In the genomic region with DNA sequence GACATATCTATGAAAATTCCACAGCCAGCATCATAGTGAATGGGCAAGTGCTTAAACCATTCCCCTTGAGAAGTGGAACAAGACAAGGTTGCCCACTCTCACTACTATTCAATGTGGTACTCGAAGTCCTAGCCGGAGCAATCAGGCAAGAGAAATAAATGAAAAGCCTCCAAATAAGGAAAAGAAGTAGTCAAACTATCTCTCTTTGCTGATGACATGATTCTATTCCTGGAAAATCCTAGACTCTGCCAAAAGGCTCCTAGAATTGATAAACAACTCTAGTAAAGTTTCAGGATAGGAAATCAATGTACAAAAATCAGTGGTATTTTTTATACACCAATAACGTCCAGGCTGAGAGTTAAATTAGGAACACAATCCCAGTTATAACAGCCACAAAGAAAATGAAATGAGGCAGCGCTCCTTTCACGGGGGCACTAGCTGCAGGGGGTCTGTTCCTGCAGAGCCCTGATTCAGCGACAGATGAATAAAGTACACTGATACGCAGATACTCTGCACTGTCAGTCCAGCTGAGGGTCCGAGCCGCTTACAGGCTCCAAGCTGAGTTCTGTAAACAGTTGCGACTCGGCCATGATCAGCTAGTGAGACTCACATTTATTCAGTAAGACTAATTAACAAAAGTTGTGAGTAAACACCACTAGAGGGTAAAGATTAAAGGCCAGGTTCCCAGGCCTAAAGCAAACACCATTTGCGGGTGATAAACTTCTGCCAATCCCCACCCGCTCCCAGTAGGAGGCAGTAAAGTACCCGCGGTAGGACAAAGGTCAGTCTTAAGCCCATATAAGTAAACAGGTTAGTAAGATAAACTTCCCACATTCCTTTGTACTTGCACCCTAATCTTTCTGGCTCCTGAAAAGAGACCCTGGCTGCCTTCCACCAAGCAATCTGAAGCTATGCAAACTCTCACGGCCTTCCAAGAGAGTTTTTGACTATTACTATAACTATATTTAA, we compare ENCODE assay signal across 1 cellular context.
A peak's percentile ranks its signal among the peaks of the same experiment; 100 is the strongest.
TF ChIP-seq lines count a peak whose summit lies in the region.

No MANE protein-coding gene starts in this region.

TF ChIP-seq in HepG2, 621 proteins besides CTCF, POLR2A, EP300 and RAD21 (continued from another document):
- TF ChIP-seq, protein P1, sequence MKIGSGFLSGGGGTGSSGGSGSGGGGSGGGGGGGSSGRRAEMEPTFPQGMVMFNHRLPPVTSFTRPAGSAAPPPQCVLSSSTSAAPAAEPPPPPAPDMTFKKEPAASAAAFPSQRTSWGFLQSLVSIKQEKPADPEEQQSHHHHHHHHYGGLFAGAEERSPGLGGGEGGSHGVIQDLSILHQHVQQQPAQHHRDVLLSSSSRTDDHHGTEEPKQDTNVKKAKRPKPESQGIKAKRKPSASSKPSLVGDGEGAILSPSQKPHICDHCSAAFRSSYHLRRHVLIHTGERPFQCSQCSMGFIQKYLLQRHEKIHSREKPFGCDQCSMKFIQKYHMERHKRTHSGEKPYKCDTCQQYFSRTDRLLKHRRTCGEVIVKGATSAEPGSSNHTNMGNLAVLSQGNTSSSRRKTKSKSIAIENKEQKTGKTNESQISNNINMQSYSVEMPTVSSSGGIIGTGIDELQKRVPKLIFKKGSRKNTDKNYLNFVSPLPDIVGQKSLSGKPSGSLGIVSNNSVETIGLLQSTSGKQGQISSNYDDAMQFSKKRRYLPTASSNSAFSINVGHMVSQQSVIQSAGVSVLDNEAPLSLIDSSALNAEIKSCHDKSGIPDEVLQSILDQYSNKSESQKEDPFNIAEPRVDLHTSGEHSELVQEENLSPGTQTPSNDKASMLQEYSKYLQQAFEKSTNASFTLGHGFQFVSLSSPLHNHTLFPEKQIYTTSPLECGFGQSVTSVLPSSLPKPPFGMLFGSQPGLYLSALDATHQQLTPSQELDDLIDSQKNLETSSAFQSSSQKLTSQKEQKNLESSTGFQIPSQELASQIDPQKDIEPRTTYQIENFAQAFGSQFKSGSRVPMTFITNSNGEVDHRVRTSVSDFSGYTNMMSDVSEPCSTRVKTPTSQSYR (CRISPR knock-in tag; IDR thresholded peaks at IDR 0.05; ENCODE audit: borderline replicate concordance) = no peak
- peak; percentile 92 for TF ChIP-seq HNF4A (CRISPR knock-in tag; IDR thresholded peaks at IDR 0.05)
- no peak for TF ChIP-seq SMAD3 (CRISPR knock-in tag; IDR thresholded peaks at IDR 0.05)
- TF ChIP-seq CEBPG (CRISPR knock-in tag; IDR thresholded peaks at IDR 0.05) = no peak
- no peak for TF ChIP-seq ASH2L (IDR thresholded peaks at IDR 0.05; ENCODE audit: insufficient read length, low read depth, low read length)
- peak; percentile 62; the same call in 1 of the 2 replicates for TF ChIP-seq PITX1 (CRISPR knock-in tag; IDR thresholded peaks at IDR 0.05)
- TF ChIP-seq, protein P2, sequence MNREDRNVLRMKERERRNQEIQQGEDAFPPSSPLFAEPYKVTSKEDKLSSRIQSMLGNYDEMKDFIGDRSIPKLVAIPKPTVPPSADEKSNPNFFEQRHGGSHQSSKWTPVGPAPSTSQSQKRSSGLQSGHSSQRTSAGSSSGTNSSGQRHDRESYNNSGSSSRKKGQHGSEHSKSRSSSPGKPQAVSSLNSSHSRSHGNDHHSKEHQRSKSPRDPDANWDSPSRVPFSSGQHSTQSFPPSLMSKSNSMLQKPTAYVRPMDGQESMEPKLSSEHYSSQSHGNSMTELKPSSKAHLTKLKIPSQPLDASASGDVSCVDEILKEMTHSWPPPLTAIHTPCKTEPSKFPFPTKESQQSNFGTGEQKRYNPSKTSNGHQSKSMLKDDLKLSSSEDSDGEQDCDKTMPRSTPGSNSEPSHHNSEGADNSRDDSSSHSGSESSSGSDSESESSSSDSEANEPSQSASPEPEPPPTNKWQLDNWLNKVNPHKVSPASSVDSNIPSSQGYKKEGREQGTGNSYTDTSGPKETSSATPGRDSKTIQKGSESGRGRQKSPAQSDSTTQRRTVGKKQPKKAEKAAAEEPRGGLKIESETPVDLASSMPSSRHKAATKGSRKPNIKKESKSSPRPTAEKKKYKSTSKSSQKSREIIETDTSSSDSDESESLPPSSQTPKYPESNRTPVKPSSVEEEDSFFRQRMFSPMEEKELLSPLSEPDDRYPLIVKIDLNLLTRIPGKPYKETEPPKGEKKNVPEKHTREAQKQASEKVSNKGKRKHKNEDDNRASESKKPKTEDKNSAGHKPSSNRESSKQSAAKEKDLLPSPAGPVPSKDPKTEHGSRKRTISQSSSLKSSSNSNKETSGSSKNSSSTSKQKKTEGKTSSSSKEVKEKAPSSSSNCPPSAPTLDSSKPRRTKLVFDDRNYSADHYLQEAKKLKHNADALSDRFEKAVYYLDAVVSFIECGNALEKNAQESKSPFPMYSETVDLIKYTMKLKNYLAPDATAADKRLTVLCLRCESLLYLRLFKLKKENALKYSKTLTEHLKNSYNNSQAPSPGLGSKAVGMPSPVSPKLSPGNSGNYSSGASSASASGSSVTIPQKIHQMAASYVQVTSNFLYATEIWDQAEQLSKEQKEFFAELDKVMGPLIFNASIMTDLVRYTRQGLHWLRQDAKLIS (CRISPR knock-in tag; IDR thresholded peaks at IDR 0.05) = no peak
- TF ChIP-seq SRY (CRISPR knock-in tag; IDR thresholded peaks at IDR 0.05) = no peak
- no peak for TF ChIP-seq ZNF562 (CRISPR knock-in tag; IDR thresholded peaks at IDR 0.05; ENCODE audit: borderline replicate concordance)
- no peak for TF ChIP-seq CHD2 (IDR thresholded peaks at IDR 0.05; ENCODE audit: low read depth, low read length)
- TF ChIP-seq, protein P3, sequence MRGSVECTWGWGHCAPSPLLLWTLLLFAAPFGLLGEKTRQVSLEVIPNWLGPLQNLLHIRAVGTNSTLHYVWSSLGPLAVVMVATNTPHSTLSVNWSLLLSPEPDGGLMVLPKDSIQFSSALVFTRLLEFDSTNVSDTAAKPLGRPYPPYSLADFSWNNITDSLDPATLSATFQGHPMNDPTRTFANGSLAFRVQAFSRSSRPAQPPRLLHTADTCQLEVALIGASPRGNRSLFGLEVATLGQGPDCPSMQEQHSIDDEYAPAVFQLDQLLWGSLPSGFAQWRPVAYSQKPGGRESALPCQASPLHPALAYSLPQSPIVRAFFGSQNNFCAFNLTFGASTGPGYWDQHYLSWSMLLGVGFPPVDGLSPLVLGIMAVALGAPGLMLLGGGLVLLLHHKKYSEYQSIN (CRISPR knock-in tag; IDR thresholded peaks at IDR 0.05; ENCODE audit: borderline replicate concordance) = no peak
- peak; percentile 17 for TF ChIP-seq TEAD3 (CRISPR knock-in tag; optimal IDR thresholded peaks at IDR 0.05; ENCODE audit: borderline replicate concordance)
- no peak for TF ChIP-seq SP5 (CRISPR knock-in tag; IDR thresholded peaks at IDR 0.05; ENCODE audit: borderline replicate concordance, low read depth)
- TF ChIP-seq, protein P4, sequence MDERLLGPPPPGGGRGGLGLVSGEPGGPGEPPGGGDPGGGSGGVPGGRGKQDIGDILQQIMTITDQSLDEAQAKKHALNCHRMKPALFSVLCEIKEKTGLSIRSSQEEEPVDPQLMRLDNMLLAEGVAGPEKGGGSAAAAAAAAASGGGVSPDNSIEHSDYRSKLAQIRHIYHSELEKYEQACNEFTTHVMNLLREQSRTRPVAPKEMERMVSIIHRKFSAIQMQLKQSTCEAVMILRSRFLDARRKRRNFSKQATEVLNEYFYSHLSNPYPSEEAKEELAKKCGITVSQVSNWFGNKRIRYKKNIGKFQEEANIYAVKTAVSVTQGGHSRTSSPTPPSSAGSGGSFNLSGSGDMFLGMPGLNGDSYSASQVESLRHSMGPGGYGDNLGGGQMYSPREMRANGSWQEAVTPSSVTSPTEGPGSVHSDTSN (CRISPR knock-in tag; IDR thresholded peaks at IDR 0.05) = no peak
- TF ChIP-seq, protein P5, sequence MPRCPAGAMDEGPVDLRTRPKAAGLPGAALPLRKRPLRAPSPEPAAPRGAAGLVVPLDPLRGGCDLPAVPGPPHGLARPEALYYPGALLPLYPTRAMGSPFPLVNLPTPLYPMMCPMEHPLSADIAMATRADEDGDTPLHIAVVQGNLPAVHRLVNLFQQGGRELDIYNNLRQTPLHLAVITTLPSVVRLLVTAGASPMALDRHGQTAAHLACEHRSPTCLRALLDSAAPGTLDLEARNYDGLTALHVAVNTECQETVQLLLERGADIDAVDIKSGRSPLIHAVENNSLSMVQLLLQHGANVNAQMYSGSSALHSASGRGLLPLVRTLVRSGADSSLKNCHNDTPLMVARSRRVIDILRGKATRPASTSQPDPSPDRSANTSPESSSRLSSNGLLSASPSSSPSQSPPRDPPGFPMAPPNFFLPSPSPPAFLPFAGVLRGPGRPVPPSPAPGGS (CRISPR knock-in tag; IDR thresholded peaks at IDR 0.05) = no peak
- TF ChIP-seq, protein P6, sequence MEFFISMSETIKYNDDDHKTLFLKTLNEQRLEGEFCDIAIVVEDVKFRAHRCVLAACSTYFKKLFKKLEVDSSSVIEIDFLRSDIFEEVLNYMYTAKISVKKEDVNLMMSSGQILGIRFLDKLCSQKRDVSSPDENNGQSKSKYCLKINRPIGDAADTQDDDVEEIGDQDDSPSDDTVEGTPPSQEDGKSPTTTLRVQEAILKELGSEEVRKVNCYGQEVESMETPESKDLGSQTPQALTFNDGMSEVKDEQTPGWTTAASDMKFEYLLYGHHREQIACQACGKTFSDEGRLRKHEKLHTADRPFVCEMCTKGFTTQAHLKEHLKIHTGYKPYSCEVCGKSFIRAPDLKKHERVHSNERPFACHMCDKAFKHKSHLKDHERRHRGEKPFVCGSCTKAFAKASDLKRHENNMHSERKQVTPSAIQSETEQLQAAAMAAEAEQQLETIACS (CRISPR knock-in tag; IDR thresholded peaks at IDR 0.05) = no peak
- no peak for TF ChIP-seq JDP2 (CRISPR knock-in tag; IDR thresholded peaks at IDR 0.05; ENCODE audit: borderline replicate concordance)
- TF ChIP-seq, protein P7, sequence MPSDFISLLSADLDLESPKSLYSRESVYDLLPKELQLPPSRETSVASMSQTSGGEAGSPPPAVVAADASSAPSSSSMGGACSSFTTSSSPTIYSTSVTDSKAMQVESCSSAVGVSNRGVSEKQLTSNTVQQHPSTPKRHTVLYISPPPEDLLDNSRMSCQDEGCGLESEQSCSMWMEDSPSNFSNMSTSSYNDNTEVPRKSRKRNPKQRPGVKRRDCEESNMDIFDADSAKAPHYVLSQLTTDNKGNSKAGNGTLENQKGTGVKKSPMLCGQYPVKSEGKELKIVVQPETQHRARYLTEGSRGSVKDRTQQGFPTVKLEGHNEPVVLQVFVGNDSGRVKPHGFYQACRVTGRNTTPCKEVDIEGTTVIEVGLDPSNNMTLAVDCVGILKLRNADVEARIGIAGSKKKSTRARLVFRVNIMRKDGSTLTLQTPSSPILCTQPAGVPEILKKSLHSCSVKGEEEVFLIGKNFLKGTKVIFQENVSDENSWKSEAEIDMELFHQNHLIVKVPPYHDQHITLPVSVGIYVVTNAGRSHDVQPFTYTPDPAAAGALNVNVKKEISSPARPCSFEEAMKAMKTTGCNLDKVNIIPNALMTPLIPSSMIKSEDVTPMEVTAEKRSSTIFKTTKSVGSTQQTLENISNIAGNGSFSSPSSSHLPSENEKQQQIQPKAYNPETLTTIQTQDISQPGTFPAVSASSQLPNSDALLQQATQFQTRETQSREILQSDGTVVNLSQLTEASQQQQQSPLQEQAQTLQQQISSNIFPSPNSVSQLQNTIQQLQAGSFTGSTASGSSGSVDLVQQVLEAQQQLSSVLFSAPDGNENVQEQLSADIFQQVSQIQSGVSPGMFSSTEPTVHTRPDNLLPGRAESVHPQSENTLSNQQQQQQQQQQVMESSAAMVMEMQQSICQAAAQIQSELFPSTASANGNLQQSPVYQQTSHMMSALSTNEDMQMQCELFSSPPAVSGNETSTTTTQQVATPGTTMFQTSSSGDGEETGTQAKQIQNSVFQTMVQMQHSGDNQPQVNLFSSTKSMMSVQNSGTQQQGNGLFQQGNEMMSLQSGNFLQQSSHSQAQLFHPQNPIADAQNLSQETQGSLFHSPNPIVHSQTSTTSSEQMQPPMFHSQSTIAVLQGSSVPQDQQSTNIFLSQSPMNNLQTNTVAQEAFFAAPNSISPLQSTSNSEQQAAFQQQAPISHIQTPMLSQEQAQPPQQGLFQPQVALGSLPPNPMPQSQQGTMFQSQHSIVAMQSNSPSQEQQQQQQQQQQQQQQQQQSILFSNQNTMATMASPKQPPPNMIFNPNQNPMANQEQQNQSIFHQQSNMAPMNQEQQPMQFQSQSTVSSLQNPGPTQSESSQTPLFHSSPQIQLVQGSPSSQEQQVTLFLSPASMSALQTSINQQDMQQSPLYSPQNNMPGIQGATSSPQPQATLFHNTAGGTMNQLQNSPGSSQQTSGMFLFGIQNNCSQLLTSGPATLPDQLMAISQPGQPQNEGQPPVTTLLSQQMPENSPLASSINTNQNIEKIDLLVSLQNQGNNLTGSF (CRISPR knock-in tag; IDR thresholded peaks at IDR 0.05) = no peak
- TF ChIP-seq RXRB (CRISPR knock-in tag; IDR thresholded peaks at IDR 0.05; ENCODE audit: borderline replicate concordance) = peak; percentile 48; the same call in 1 of the 2 replicates
- TF ChIP-seq ZMYM4 (CRISPR knock-in tag; IDR thresholded peaks at IDR 0.05) = peak; percentile 90
- TF ChIP-seq ZNF124 (CRISPR knock-in tag; IDR thresholded peaks at IDR 0.05) = no peak
- TF ChIP-seq NCOA1 (CRISPR knock-in tag; IDR thresholded peaks at IDR 0.05) = no peak
- no peak for TF ChIP-seq POLR2AphosphoS5 (IDR thresholded peaks at IDR 0.05; ENCODE audit: low read depth, low read length)
- TF ChIP-seq SP2 (CRISPR knock-in tag; IDR thresholded peaks at IDR 0.05) = no peak
- no peak for TF ChIP-seq HNRNPH1 (optimal IDR thresholded peaks at IDR 0.05; ENCODE audit: low read depth, low read length)
- TF ChIP-seq IRX3 (CRISPR knock-in tag; IDR thresholded peaks at IDR 0.05; ENCODE audit: borderline replicate concordance, low read depth) = no peak
- TF ChIP-seq, protein P8, sequence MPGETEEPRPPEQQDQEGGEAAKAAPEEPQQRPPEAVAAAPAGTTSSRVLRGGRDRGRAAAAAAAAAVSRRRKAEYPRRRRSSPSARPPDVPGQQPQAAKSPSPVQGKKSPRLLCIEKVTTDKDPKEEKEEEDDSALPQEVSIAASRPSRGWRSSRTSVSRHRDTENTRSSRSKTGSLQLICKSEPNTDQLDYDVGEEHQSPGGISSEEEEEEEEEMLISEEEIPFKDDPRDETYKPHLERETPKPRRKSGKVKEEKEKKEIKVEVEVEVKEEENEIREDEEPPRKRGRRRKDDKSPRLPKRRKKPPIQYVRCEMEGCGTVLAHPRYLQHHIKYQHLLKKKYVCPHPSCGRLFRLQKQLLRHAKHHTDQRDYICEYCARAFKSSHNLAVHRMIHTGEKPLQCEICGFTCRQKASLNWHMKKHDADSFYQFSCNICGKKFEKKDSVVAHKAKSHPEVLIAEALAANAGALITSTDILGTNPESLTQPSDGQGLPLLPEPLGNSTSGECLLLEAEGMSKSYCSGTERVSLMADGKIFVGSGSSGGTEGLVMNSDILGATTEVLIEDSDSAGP (CRISPR knock-in tag; IDR thresholded peaks at IDR 0.05; ENCODE audit: borderline replicate concordance) = no peak
- TF ChIP-seq CBX5 (CRISPR knock-in tag; IDR thresholded peaks at IDR 0.05; ENCODE audit: borderline replicate concordance) = no peak
- no peak for TF ChIP-seq ZSCAN30 (CRISPR knock-in tag; IDR thresholded peaks at IDR 0.05)
- no peak for TF ChIP-seq ZNF572 (CRISPR knock-in tag; IDR thresholded peaks at IDR 0.05)
